Comparison of ENCODE assay signal across 9 cellular contexts in genomic region chr4:108466936-108467902, GRCh38.
DNase-seq lines count a peak whose midpoint lies in the region; ATAC-seq and TF ChIP-seq lines count a peak whose summit lies in the region.
"Had no signal": no experiment of that assay in that cellular context is flagged by ENCODE, and none has a peak within 500 bp of the region (broad histone marks: within the 10 kb centered on the region; RNA-seq: fewer than 3 reads in every experiment).

No MANE protein-coding gene starts in this region.

- H3K36me3 ChIP-seq in left lung: no peaks in the 10 kb centered on the region
- H3K36me3 ChIP-seq: thoracic aorta had no signal

- no peaks in the 10 kb centered on the region for H3K9me3 ChIP-seq in left lung
- H3K9me3 ChIP-seq: thoracic aorta had no signal

- DNase-seq in DMS 273 treated with DMSO at 0.1 percent for 48 hours (lab: John Stamatoyannopoulos, UW): peak; percentile 55
- DNase-seq in left lung: no peak
- no peak for DNase-seq in hypothalamus (lab: John Stamatoyannopoulos, UW)
- no peak for DNase-seq in SKM-1 treated with dmso at 0.1 percent for 144 hours (lab: John Stamatoyannopoulos, UW; ENCODE audit: unreplicated experiment)
- DNase-seq in head of caudate nucleus: no peak

- H3K27ac ChIP-seq in left lung: no peak overlapping the region
- H3K27ac ChIP-seq: thoracic aorta had no signal

- ATAC-seq in GM19372 (IDR thresholded peaks at IDR 0.05; ENCODE audit: low read depth, unreplicated experiment) (peak; percentile 97), HG03196 (IDR thresholded peaks at IDR 0.05; ENCODE audit: unreplicated experiment) (peak; percentile 99), left lung (peak; percentile 73)

- TF ChIP-seq CTCF in WI38 (IDR thresholded peaks at IDR 0.05; ENCODE audit: low read depth, low read length) (no peak), left lung (IDR thresholded peaks at IDR 0.05) (no peak)

- no peaks in the 10 kb centered on the region for H3K27me3 ChIP-seq in left lung

- intact Hi-C loops in left lung (cut with DNase I) (no loop called here), head of caudate nucleus (cut with DNase I) (no loop called here)

- no peaks in the 10 kb centered on the region for H3K4me1 ChIP-seq in left lung

- H3K4me3 ChIP-seq in WI38 (ENCODE audit: low read depth, low read length) (peak overlapping the region; percentile 19), left lung (no peak overlapping the region)
- H3K4me3 ChIP-seq: thoracic aorta had no signal
